ENCODE assay signal across 15 cellular contexts in the genomic region with DNA sequence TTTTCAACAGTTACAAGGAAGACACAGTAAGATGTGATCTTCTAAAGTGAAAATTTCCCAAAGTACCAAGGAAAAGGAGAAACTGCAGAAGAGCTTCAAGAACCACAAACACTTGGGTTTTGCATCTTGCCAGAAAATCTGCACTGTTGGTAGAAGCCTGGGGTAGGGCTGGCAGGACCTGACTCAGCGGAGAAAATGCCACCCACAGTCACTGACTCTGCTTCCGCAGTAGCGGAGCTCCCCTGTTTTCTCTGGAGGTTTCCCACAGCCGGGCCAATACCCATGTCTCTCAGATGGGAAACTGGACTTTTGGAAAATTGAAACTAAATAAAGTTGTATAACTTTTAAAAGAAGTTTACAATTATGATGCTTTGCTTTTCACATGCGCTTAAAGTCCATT.
DNase-seq lines count a peak whose midpoint lies in the region; ATAC-seq and TF ChIP-seq lines count a peak whose summit lies in the region.
"Had no signal": no experiment of that assay in that cellular context is flagged by ENCODE, and none has a peak within 500 bp of the region (broad histone marks: within the 10 kb centered on the region; RNA-seq: fewer than 3 reads in every experiment).

No MANE protein-coding gene starts in this region.

- no peak overlapping the region for H3K4me3 ChIP-seq in brain microvascular endothelial cell (ENCODE audit: low read depth, low read length)
- no peak overlapping the region for H3K4me3 ChIP-seq in stomach

- TF ChIP-seq EP300 in stomach (IDR thresholded peaks at IDR 0.05): no peak

- H3K27ac Mint-ChIP-seq in IgD-negative memory B cell: peak overlapping the region; percentile 50 to 60 (median 53)
- peak overlapping the region; percentile 49 for H3K27ac Mint-ChIP-seq in stimulated activated memory B cell treated with anti-CD40 and anti-IgM and Interleukin-4, amounts not matched to agents 10 μg/mL and 1 μg/mL and 100 μg/mL, for 72 hours
- H3K27ac Mint-ChIP-seq: activated CD8-positive, alpha-beta T cell treated with anti-CD3 and anti-CD28 coated beads, Interleukin-2, amount 10 ng/mL, durations not matched to agents 7 days and 5 days; activated T-cell treated with anti-CD3 and anti-CD28 coated beads, Interleukin-2, amount 50 U/mL, for 72 hours; endodermal cell; naive thymus-derived CD8-positive, alpha-beta T cell had no signal

- no peak for TF ChIP-seq POLR2A in stomach (IDR thresholded peaks at IDR 0.05)

- H3K27ac ChIP-seq in brain microvascular endothelial cell (peak overlapping the region; percentile 25), stomach (peak overlapping the region in 1 of 5 donors; percentile 3)

- DNase-seq in brain microvascular endothelial cell: peak; percentile 45
- DNase-seq in hepatic stellate cell (ENCODE audit: low spot score): peak; percentile 18
- no peak for DNase-seq in stomach
- no peak for DNase-seq in stimulated activated CD4-positive, alpha-beta T cell treated with anti-CD3 and anti-CD28 coated beads, Interleukin-2, amount 100 ng/mL, for 48 hours
- DNase-seq: activated CD8-positive, alpha-beta T cell treated with anti-CD3 and anti-CD28 coated beads, Interleukin-2, amount 10 ng/mL, durations not matched to agents 7 days and 5 days; activated T-cell treated with anti-CD3 and anti-CD28 coated beads, Interleukin-2, amount 50 U/mL, for 72 hours; DMS 273 treated with DMSO at 0.1 percent for 48 hours; endodermal cell; IMR-90; naive thymus-derived CD8-positive, alpha-beta T cell; NCI-H2081 treated with DMSO at 0.1 percent for 48 hours; NCI-H748 treated with DMSO at 0.1 percent for 48 hours had no signal

- in situ Hi-C loops in brain microvascular endothelial cell (cut with HindIII; ENCODE audit: low pct_ligation_motif_present, low sequenced_read_pairs): no loop called here

- intact Hi-C loops in stomach (cut with DNase I; ENCODE audit: low total_unique reads): no loop called here

- peaks cover 4% of the 10 kb centered on the region for H3K36me3 Mint-ChIP-seq in IgD-negative memory B cell
- H3K36me3 Mint-ChIP-seq in stimulated activated memory B cell treated with anti-CD40 and anti-IgM and Interleukin-4, amounts not matched to agents 10 μg/mL and 1 μg/mL and 100 μg/mL, for 72 hours: peaks cover 62% of the 10 kb centered on the region
- H3K36me3 Mint-ChIP-seq: naive thymus-derived CD8-positive, alpha-beta T cell had no signal

- H3K9me3 ChIP-seq in stomach: no peaks in the 10 kb centered on the region

- TF ChIP-seq CTCF in brain microvascular endothelial cell (IDR thresholded peaks at IDR 0.05; ENCODE audit: low read depth, low read length, missing control alignments): no peak
- TF ChIP-seq CTCF in stomach (IDR thresholded peaks at IDR 0.05): no peak

- peaks cover 22 to 36% (median 29%) of the 10 kb centered on the region in 3 donors for H3K4me1 Mint-ChIP-seq in IgD-negative memory B cell
- H3K4me1 Mint-ChIP-seq in stimulated activated memory B cell treated with anti-CD40 and anti-IgM and Interleukin-4, amounts not matched to agents 10 μg/mL and 1 μg/mL and 100 μg/mL, for 72 hours: peaks cover 49% of the 10 kb centered on the region

- no peaks in the 10 kb centered on the region for H3K36me3 ChIP-seq in brain microvascular endothelial cell (replicated peaks)
- no peaks in the 10 kb centered on the region for H3K36me3 ChIP-seq in stomach

- no peaks in the 10 kb centered on the region for H3K9me3 Mint-ChIP-seq in IgD-negative memory B cell
- H3K9me3 Mint-ChIP-seq in stimulated activated memory B cell treated with anti-CD40 and anti-IgM and Interleukin-4, amounts not matched to agents 10 μg/mL and 1 μg/mL and 100 μg/mL, for 72 hours: no peaks in the 10 kb centered on the region
- H3K9me3 Mint-ChIP-seq: activated T-cell treated with anti-CD3 and anti-CD28 coated beads, Interleukin-2, amount 50 U/mL, for 72 hours; endodermal cell; naive thymus-derived CD8-positive, alpha-beta T cell had no signal

- H3K27me3 Mint-ChIP-seq in IgD-negative memory B cell: no peaks in the 10 kb centered on the region
- no peaks in the 10 kb centered on the region for H3K27me3 Mint-ChIP-seq in stimulated activated memory B cell treated with anti-CD40 and anti-IgM and Interleukin-4, amounts not matched to agents 10 μg/mL and 1 μg/mL and 100 μg/mL, for 72 hours

- H3K4me3 Mint-ChIP-seq in IgD-negative memory B cell: no peak overlapping the region
- H3K4me3 Mint-ChIP-seq in stimulated activated memory B cell treated with anti-CD40 and anti-IgM and Interleukin-4, amounts not matched to agents 10 μg/mL and 1 μg/mL and 100 μg/mL, for 72 hours: no peak overlapping the region
- H3K4me3 Mint-ChIP-seq: activated CD8-positive, alpha-beta T cell treated with anti-CD3 and anti-CD28 coated beads, Interleukin-2, amount 10 ng/mL, durations not matched to agents 7 days and 5 days; activated T-cell treated with anti-CD3 and anti-CD28 coated beads, Interleukin-2, amount 50 U/mL, for 72 hours; endodermal cell; naive thymus-derived CD8-positive, alpha-beta T cell had no signal

- no peak for ATAC-seq in stimulated activated memory B cell treated with anti-CD40 and anti-IgM and Interleukin-4, amounts not matched to agents 10 μg/mL and 1 μg/mL and 100 μg/mL, for 72 hours
- no peak for ATAC-seq in HG02885 (IDR thresholded peaks at IDR 0.05; ENCODE audit: poor library complexity, unreplicated experiment)
- ATAC-seq: activated CD8-positive, alpha-beta T cell treated with anti-CD3 and anti-CD28 coated beads, Interleukin-2, amount 10 ng/mL, durations not matched to agents 7 days and 5 days; activated T-cell treated with anti-CD3 and anti-CD28 coated beads, Interleukin-2, amount 50 U/mL, for 72 hours; naive thymus-derived CD8-positive, alpha-beta T cell had no signal

- WGBS in stomach, 5 donors: 79 to 87% (median 82%) methylated on average over 5 of the region's 5 CpGs

- H3K27me3 ChIP-seq in brain microvascular endothelial cell (replicated peaks): no peaks in the 10 kb centered on the region
- no peaks in the 10 kb centered on the region for H3K27me3 ChIP-seq in stomach

- no peaks in the 10 kb centered on the region for H3K4me1 ChIP-seq in stomach

Comparison
In these comparisons a context has a peak if more than half of its experiments do, and no peak if none do; other contexts are left out.
1. DNase-seq: peak in brain microvascular endothelial cell (single experiment) and hepatic stellate cell (single experiment); none in stomach (single experiment) and stimulated activated CD4-positive, alpha-beta T cell treated with anti-CD3 and anti-CD28 coated beads, Interleukin-2, amount 100 ng/mL, for 48 hours (0 of 2).